Comparison of ENCODE assay signal across 10 cellular contexts in genomic region chr2:150548527-150548926, GRCh38.
A peak's percentile ranks its signal among the peaks of the same experiment; 100 is the strongest.
DNase-seq lines count a peak whose midpoint lies in the region; ATAC-seq and TF ChIP-seq lines count a peak whose summit lies in the region.
"Had no signal": no experiment of that assay in that cellular context is flagged by ENCODE, and none has a peak within 500 bp of the region (broad histone marks: within the 10 kb centered on the region; RNA-seq: fewer than 3 reads in every experiment).

No MANE protein-coding gene starts in this region.

- ATAC-seq in IMR-90 (ENCODE audit: low read depth) (peak; percentile 57; the same call in 1 of the 2 replicates), GM18858 (IDR thresholded peaks at IDR 0.05; ENCODE audit: unreplicated experiment) (no peak), HG03280 (IDR thresholded peaks at IDR 0.05; ENCODE audit: unreplicated experiment) (no peak)

- no peak overlapping the region for H3K27ac ChIP-seq in IMR-90 (ENCODE audit: insufficient read depth, low read length)
- H3K27ac ChIP-seq: BLaER1 had no signal

- no peak overlapping the region for H2BK5ac ChIP-seq in IMR-90 (ENCODE audit: low read depth, low read length, poor library complexity, severe bottlenecking)

- H3K4me2 ChIP-seq in IMR-90 (ENCODE audit: low read depth, low read length), result no peak overlapping the region
- H3K4me2 ChIP-seq: BLaER1 had no signal

- no peak for TF ChIP-seq RAD21 in IMR-90 (IDR thresholded peaks at IDR 0.05; ENCODE audit: low read length)

- H3K4ac ChIP-seq in IMR-90 (ENCODE audit: low read depth, low read length), result peak overlapping the region; percentile 8; the same call in 1 of the 2 replicates

- H3K4me3 Mint-ChIP-seq in osteocyte (ENCODE audit: unreplicated experiment), result no peak overlapping the region
- H3K4me3 Mint-ChIP-seq: brain had no signal

- no peak overlapping the region for H3K23ac ChIP-seq in IMR-90 (ENCODE audit: low read depth, low read length)

- H3K14ac ChIP-seq in IMR-90 (replicated peaks; ENCODE audit: low read depth, low read length), result 0 out of 2 replicates have a peak overlapping the region, but pooled peaks have one; percentile 8

- H3K9me1 ChIP-seq in IMR-90 (ENCODE audit: insufficient read depth, low read length), result no peaks in the 10 kb centered on the region

- no peaks in the 10 kb centered on the region for H3K36me3 Mint-ChIP-seq in osteocyte (ENCODE audit: unreplicated experiment)
- H3K36me3 Mint-ChIP-seq: brain had no signal

- no peak for TF ChIP-seq POLR2A in IMR-90 (IDR thresholded peaks at IDR 0.05; ENCODE audit: low read depth, low read length)

- POLR2A ChIA-PET in IMR-90 (lab: Charles Lee; ENCODE audit: unreplicated experiment), result no interaction called here

- dilution Hi-C loops in IMR-90 (cut with HindIII; ENCODE audit: low sequenced_read_pairs, unreplicated experiment), result no loop called here

- no peaks in the 10 kb centered on the region for H3K27me3 ChIP-seq in IMR-90 (ENCODE audit: control insufficient read depth, insufficient read depth, low read length)
- H3K27me3 ChIP-seq: BLaER1 had no signal

- no peak overlapping the region for H3K4me3 ChIP-seq in IMR-90 (ENCODE audit: insufficient read depth, low read depth, low read length)
- H3K4me3 ChIP-seq: BLaER1 had no signal

- H3K9me3 Mint-ChIP-seq in osteocyte (ENCODE audit: unreplicated experiment), result no peaks in the 10 kb centered on the region

- H3K18ac ChIP-seq in IMR-90 (ENCODE audit: low read depth, low read length), result no peak overlapping the region; the same call in 1 of the 2 replicates

- WGBS in IMR-90 (ENCODE audit: extremely low coverage in 2 of 2, insufficient read length in 1 of 2), 2 experiments, result no CpG with 5 or more reads among the region's 2 CpGs

- H4K91ac ChIP-seq in IMR-90 (ENCODE audit: insufficient read depth, low read depth, low read length), result no peak overlapping the region

- H3K36me3 ChIP-seq in IMR-90 (ENCODE audit: control insufficient read depth, insufficient read depth, low read length), result no peaks in the 10 kb centered on the region
- H3K36me3 ChIP-seq: BLaER1 had no signal

- intact Hi-C loops in IMR-90 (cut with micrococcal nuclease), result no loop called here

- peaks cover 5% of the 10 kb centered on the region for H3K4me1 Mint-ChIP-seq in osteocyte (ENCODE audit: unreplicated experiment)

- H4K20me1 ChIP-seq in IMR-90 (ENCODE audit: insufficient read depth, low read length), result no peaks in the 10 kb centered on the region
- H4K20me1 ChIP-seq: BLaER1 had no signal

- H2AK5ac ChIP-seq in IMR-90 (ENCODE audit: low read depth, low read length), result no peak overlapping the region

- H3K9ac ChIP-seq in IMR-90 (ENCODE audit: low read depth, low read length), result no peak overlapping the region
- H3K9ac ChIP-seq: BLaER1 had no signal

- peak overlapping the region; percentile 6; the same call in 1 of the 2 replicates for H2BK120ac ChIP-seq in IMR-90 (ENCODE audit: low read depth, low read length)

- no peak overlapping the region for H3K27ac Mint-ChIP-seq in osteocyte (ENCODE audit: unreplicated experiment)

- TF ChIP-seq CTCF in IMR-90 (conservative IDR thresholded peaks at IDR 0.05; ENCODE audit: low read depth, low read length) (peak; percentile 43), osteocyte (IDR thresholded peaks at IDR 0.05) (peak; percentile 43)

- no peak overlapping the region for H2AFZ ChIP-seq in IMR-90 (replicated peaks; ENCODE audit: low read length, poor library complexity)

- peak overlapping the region; percentile 4; the same call in 1 of the 3 replicates for H2BK15ac ChIP-seq in IMR-90 (ENCODE audit: low read depth, low read length)

- no peaks in the 10 kb centered on the region for H3K9me3 ChIP-seq in IMR-90 (ENCODE audit: control insufficient read depth, insufficient read depth, low read length)
- H3K9me3 ChIP-seq: BLaER1 had no signal

- in situ Hi-C loops in IMR-90 (cut with MboI; ENCODE audit: low sequenced_read_pairs), result no loop called here

- no peaks in the 10 kb centered on the region for H3K79me1 ChIP-seq in IMR-90 (ENCODE audit: low read depth in 1 of 2, low read length in 2 of 2)

- 0 out of 2 replicates have a peak overlapping the region, but pooled peaks have one; percentile 6 for H2BK20ac ChIP-seq in IMR-90 (ENCODE audit: low read depth, low read length)

- H2AK9ac ChIP-seq in IMR-90 (replicated peaks; ENCODE audit: low read depth, low read length, poor library complexity), result no peak overlapping the region

- no TSS peak for BruUV-seq in IMR-90 (replicated peaks; lab: Mats Ljungman, UMichigan)

- no peak overlapping the region for H3K56ac ChIP-seq in IMR-90 (ENCODE audit: extremely low read depth, insufficient read depth, low read length)

- DNase-seq in NCI-H2171 (lab: John Stamatoyannopoulos, UW) (peak; percentile 45), NCI-H2171 treated with DMSO at 0.1 percent for 48 hours (lab: John Stamatoyannopoulos, UW) (no peak), IMR-90 (peak; percentile 39), astrocyte of the hippocampus (ENCODE audit: low read depth, low spot score) (peak; percentile 54), osteocyte (ENCODE audit: extremely low spot score, unreplicated experiment) (no peak), ecto neural progenitor cell (ENCODE audit: low spot score) (no peak)

- H4K5ac ChIP-seq in IMR-90 (ENCODE audit: low read depth, low read length), result peak overlapping the region; percentile 63; the same call in 1 of the 2 replicates

- H4K8ac ChIP-seq in IMR-90 (ENCODE audit: low read depth in 2 of 2, low read length in 2 of 2), result no peak overlapping the region

- no peaks in the 10 kb centered on the region for H3K27me3 Mint-ChIP-seq in osteocyte (ENCODE audit: unreplicated experiment)
- H3K27me3 Mint-ChIP-seq: brain had no signal

- CTCF ChIA-PET in IMR-90 (lab: Yijun Ruan, JAX), result interaction anchor here (0.6 to 1.1 kb wide), 8 partner anchors 8 to 91 kb away, joined by 3 to 4 read pairs (median 3); no protein-coding TSS in a partner anchor

- peaks cover 2% of the 10 kb centered on the region; the same call in 1 of the 2 replicates for H3K4me1 ChIP-seq in IMR-90 (ENCODE audit: control insufficient read depth, insufficient read depth, low read length)
- H3K4me1 ChIP-seq: BLaER1 had no signal

TF ChIP-seq in IMR-90, 13 proteins besides CTCF, POLR2A, EP300 and RAD21:
- TF ChIP-seq, protein P1, sequence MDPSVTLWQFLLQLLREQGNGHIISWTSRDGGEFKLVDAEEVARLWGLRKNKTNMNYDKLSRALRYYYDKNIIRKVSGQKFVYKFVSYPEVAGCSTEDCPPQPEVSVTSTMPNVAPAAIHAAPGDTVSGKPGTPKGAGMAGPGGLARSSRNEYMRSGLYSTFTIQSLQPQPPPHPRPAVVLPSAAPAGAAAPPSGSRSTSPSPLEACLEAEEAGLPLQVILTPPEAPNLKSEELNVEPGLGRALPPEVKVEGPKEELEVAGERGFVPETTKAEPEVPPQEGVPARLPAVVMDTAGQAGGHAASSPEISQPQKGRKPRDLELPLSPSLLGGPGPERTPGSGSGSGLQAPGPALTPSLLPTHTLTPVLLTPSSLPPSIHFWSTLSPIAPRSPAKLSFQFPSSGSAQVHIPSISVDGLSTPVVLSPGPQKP (IDR thresholded peaks at IDR 0.05; ENCODE audit: borderline replicate concordance, low read depth, low read length), result no peak
- TF ChIP-seq FOS (IDR thresholded peaks at IDR 0.05; ENCODE audit: low read depth, low read length), result no peak
- TF ChIP-seq SMC3 (IDR thresholded peaks at IDR 0.05; ENCODE audit: low read depth, low read length), result 0 out of 2 replicates have a peak, but pooled peaks have one; percentile 4
- no peak for TF ChIP-seq MAFK (IDR thresholded peaks at IDR 0.05; ENCODE audit: low read depth, low read length)
- no peak for TF ChIP-seq RCOR1 (IDR thresholded peaks at IDR 0.05; ENCODE audit: insufficient replicate concordance, low read length)

Comparison
In these comparisons a context has a peak if more than half of its experiments do, and no peak if none do; other contexts are left out.
1. DNase-seq: peak in NCI-H2171 (single experiment), IMR-90 (single experiment) and astrocyte of the hippocampus (single experiment); none in NCI-H2171 treated with DMSO at 0.1 percent for 48 hours (single experiment), osteocyte (single experiment) and ecto neural progenitor cell (single experiment).